In genomic region chr12:60710246-60710645, GRCh38 we compare ENCODE assay signal across 19 cellular contexts.
A peak's percentile ranks its signal among the peaks of the same experiment; 100 is the strongest.
DNase-seq lines count a peak whose midpoint lies in the region; ATAC-seq and TF ChIP-seq lines count a peak whose summit lies in the region.
"Had no signal": no experiment of that assay in that cellular context is flagged by ENCODE, and none has a peak within 500 bp of the region (broad histone marks: within the 10 kb centered on the region; RNA-seq: fewer than 3 reads in every experiment).

No MANE protein-coding gene starts in this region.

- H3K4me1 ChIP-seq in osteoblast (ENCODE audit: insufficient read depth, low read length) = no peaks in the 10 kb centered on the region
- H3K4me1 ChIP-seq: BLaER1, HAP-1 had no signal

- no peaks in the 10 kb centered on the region for H3K9me3 ChIP-seq in osteoblast (ENCODE audit: low read depth, low read length)
- H3K9me3 ChIP-seq: BLaER1 had no signal

- TF ChIP-seq CTCF in C4-2B (conservative IDR thresholded peaks at IDR 0.05) (no peak), osteoblast (IDR thresholded peaks at IDR 0.05; ENCODE audit: extremely low read depth, low read depth, low read length) (no peak)

- peaks cover 11% of the 10 kb centered on the region for H3K9me3 Mint-ChIP-seq in activated CD8-positive, alpha-beta T cell treated with anti-CD3 and anti-CD28 coated beads, Interleukin-2, amount 10 ng/mL, durations not matched to agents 7 days and 5 days (ENCODE audit: insufficient read depth)

- H3K27ac ChIP-seq in C4-2B (peak overlapping the region; percentile 97; the same call in 1 of the 2 replicates), osteoblast (ENCODE audit: low read depth, low read length) (no peak overlapping the region)
- H3K27ac ChIP-seq: BLaER1 had no signal

- no peak overlapping the region for H3K4me3 ChIP-seq in osteoblast (ENCODE audit: insufficient read depth, low read length)
- H3K4me3 ChIP-seq: BLaER1, GM12878, HAP-1 had no signal

- CTCF ChIA-PET in activated CD8-positive, alpha-beta T cell treated with anti-CD3 and anti-CD28 coated beads, Interleukin-2, amount 10 ng/mL, durations not matched to agents 7 days and 5 days (lab: Charles Lee) = no interaction called here

- no peaks in the 10 kb centered on the region for H3K79me2 ChIP-seq in osteoblast (ENCODE audit: insufficient read depth, low read length)

- no peaks in the 10 kb centered on the region for H3K27me3 Mint-ChIP-seq in activated CD8-positive, alpha-beta T cell treated with anti-CD3 and anti-CD28 coated beads, Interleukin-2, amount 10 ng/mL, durations not matched to agents 7 days and 5 days (ENCODE audit: low read depth)
- H3K27me3 Mint-ChIP-seq: B cell; CD4-positive, alpha-beta T cell; CD8-positive, alpha-beta memory T cell had no signal

- H3K27me3 ChIP-seq in osteoblast (ENCODE audit: insufficient read depth, low read length) = no peaks in the 10 kb centered on the region
- H3K27me3 ChIP-seq: BLaER1 had no signal

- H3K27ac Mint-ChIP-seq in activated CD8-positive, alpha-beta T cell treated with anti-CD3 and anti-CD28 coated beads, Interleukin-2, amount 10 ng/mL, durations not matched to agents 7 days and 5 days = no peak overlapping the region
- H3K27ac Mint-ChIP-seq: B cell; CD14-positive monocyte; CD4-positive, alpha-beta T cell; CD8-positive, alpha-beta memory T cell; HFFc6 had no signal

- H3K4me2 ChIP-seq in osteoblast (ENCODE audit: insufficient read depth, low read length) = no peak overlapping the region
- H3K4me2 ChIP-seq: BLaER1 had no signal

- H3K36me3 Mint-ChIP-seq in activated CD8-positive, alpha-beta T cell treated with anti-CD3 and anti-CD28 coated beads, Interleukin-2, amount 10 ng/mL, durations not matched to agents 7 days and 5 days (ENCODE audit: low read depth) = no peaks in the 10 kb centered on the region
- H3K36me3 Mint-ChIP-seq: CD14-positive monocyte; CD8-positive, alpha-beta memory T cell had no signal

- POLR2A ChIA-PET in activated CD8-positive, alpha-beta T cell treated with anti-CD3 and anti-CD28 coated beads, Interleukin-2, amount 10 ng/mL, durations not matched to agents 7 days and 5 days (lab: Charles Lee) = no interaction called here

- no peaks in the 10 kb centered on the region for H3K4me1 Mint-ChIP-seq in activated CD8-positive, alpha-beta T cell treated with anti-CD3 and anti-CD28 coated beads, Interleukin-2, amount 10 ng/mL, durations not matched to agents 7 days and 5 days (ENCODE audit: low read depth)
- H3K4me1 Mint-ChIP-seq: B cell; CD14-positive monocyte; CD8-positive, alpha-beta memory T cell had no signal

- H4K20me1 ChIP-seq in osteoblast (ENCODE audit: insufficient read depth, low read length) = no peaks in the 10 kb centered on the region
- H4K20me1 ChIP-seq: BLaER1 had no signal

- no peaks in the 10 kb centered on the region for H3K36me3 ChIP-seq in osteoblast (ENCODE audit: insufficient read depth, low read length)
- H3K36me3 ChIP-seq: BLaER1, HAP-1 had no signal

- H3K4me3 Mint-ChIP-seq in activated CD8-positive, alpha-beta T cell treated with anti-CD3 and anti-CD28 coated beads, Interleukin-2, amount 10 ng/mL, durations not matched to agents 7 days and 5 days = no peak overlapping the region
- H3K4me3 Mint-ChIP-seq: B cell; CD14-positive monocyte; CD4-positive, alpha-beta T cell; CD8-positive, alpha-beta memory T cell; HFFc6 had no signal

- DNase-seq in NCI-H774 (lab: John Stamatoyannopoulos, UW) (peak; percentile 4), osteoblast (ENCODE audit: insufficient read length, low spot score, missing footprints) (peak; percentile 17), KG1 (lab: John Stamatoyannopoulos, UW) (no peak)
- no peak for DNase-seq in activated CD8-positive, alpha-beta T cell treated with anti-CD3 and anti-CD28 coated beads, Interleukin-2, amount 10 ng/mL, durations not matched to agents 7 days and 5 days
- DNase-seq: CD4-positive, alpha-beta T cell; CD8-positive, alpha-beta memory T cell; DMS 273 treated with DMSO at 0.1 percent for 48 hours; DMS79; EL; GDM1; GOT3; HFFc6 had no signal

- ATAC-seq in activated CD8-positive, alpha-beta T cell treated with anti-CD3 and anti-CD28 coated beads, Interleukin-2, amount 10 ng/mL, durations not matched to agents 7 days and 5 days = no peak
- no peak for ATAC-seq in HG03175 (IDR thresholded peaks at IDR 0.05; ENCODE audit: unreplicated experiment)
- ATAC-seq: GM12878 had no signal

- H2AFZ ChIP-seq in osteoblast (ENCODE audit: low read length) = no peak overlapping the region

Comparison
In these comparisons a context has a peak if more than half of its experiments do, and no peak if none do; other contexts are left out.
1. DNase-seq: peak in NCI-H774 (single experiment) and osteoblast (single experiment); none in activated CD8-positive, alpha-beta T cell treated with anti-CD3 and anti-CD28 coated beads, Interleukin-2, amount 10 ng/mL, durations not matched to agents 7 days and 5 days (single experiment) and KG1 (single experiment).